8 cellular contexts compared by ENCODE assay signal in genomic region chr6:151690303-151690702, GRCh38.
DNase-seq lines count a peak whose midpoint lies in the region; ATAC-seq and TF ChIP-seq lines count a peak whose summit lies in the region.

No MANE protein-coding gene starts in this region.

- DNase-seq in GM13977 (ENCODE audit: low spot score) (peak; percentile 58), LHCN-M2 (ENCODE audit: low read depth) (peak; percentile 60), esophagus squamous epithelium (lab: John Stamatoyannopoulos, UW) (no peak), renal cortical epithelial cell (ENCODE audit: low read depth) (peak; percentile 27), T-helper 9 cell (no peak), NCI-H526 (lab: John Stamatoyannopoulos, UW) (no peak), AG08396 (ENCODE audit: low spot score) (no peak)

- ATAC-seq in HG03460 (IDR thresholded peaks at IDR 0.05; ENCODE audit: unreplicated experiment) = no peak

- in situ Hi-C loops in GM13977 (cut with MboI; ENCODE audit: low pct_unique_long_range_greater_than_20kb, low sequenced_read_pairs, unreplicated experiment) = loop anchor here (25.0 kb wide), 1 partner anchor 572 kb away; no protein-coding TSS in a partner anchor

- intact Hi-C loops in esophagus squamous epithelium (cut with DNase I) = no loop called here

- no peak for TF ChIP-seq CTCF in GM13977 (IDR thresholded peaks at IDR 0.05; ENCODE audit: extremely low read depth, insufficient read depth, missing control alignments)
- no peak for TF ChIP-seq CTCF in esophagus squamous epithelium (IDR thresholded peaks at IDR 0.05)

- H3K27ac ChIP-seq in esophagus squamous epithelium = peak overlapping the region in 3 of 4 donors; percentile 17 to 72 (median 60)

- H3K4me1 ChIP-seq in esophagus squamous epithelium = peaks cover 0 to 6% (median 4%) of the 10 kb centered on the region in 3 donors

- no peaks in the 10 kb centered on the region for H3K36me3 ChIP-seq in esophagus squamous epithelium

- no peaks in the 10 kb centered on the region for H3K9me3 ChIP-seq in esophagus squamous epithelium

- WGBS in esophagus squamous epithelium, 2 donors = 27 to 47% methylated on average over 4 of the region's 4 CpGs

- peak overlapping the region in 1 of 4 donors; percentile 44 for H3K4me3 ChIP-seq in esophagus squamous epithelium

- H3K27me3 ChIP-seq in esophagus squamous epithelium = no peaks in the 10 kb centered on the region

- TF ChIP-seq POLR2A in esophagus squamous epithelium (IDR thresholded peaks at IDR 0.05) = peak in 1 of 4 donors; percentile 14

Comparison
In these comparisons a context has a peak if more than half of its experiments do, and no peak if none do; other contexts are left out.
1. DNase-seq: peak in GM13977 (single experiment), LHCN-M2 (single experiment) and renal cortical epithelial cell (single experiment); none in esophagus squamous epithelium (single experiment), T-helper 9 cell (single experiment), NCI-H526 (0 of 2) and AG08396 (single experiment).